ENCODE assay signal across 1 cellular context in the genomic region with DNA sequence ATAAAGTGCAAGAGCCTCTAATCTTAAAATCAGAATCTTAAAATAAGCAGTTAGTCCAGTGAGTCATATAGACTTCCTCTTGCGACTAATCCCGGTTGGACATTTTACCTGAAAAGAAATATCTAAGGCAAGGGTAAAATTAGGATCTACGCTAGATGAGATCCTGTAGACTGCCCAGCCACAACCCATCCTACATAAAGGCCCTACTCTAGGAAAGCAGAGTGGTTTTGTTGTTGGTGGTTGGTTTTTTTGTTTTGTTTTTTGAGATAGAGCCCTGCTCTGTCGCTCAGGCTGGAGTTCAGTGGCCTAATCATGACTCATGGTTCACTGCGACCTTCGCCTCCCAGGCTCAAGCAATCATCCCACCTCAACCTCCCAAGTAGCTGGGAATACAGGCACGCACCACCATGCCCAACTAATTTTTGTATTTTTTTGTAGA.
A peak's percentile ranks its signal among the peaks of the same experiment; 100 is the strongest.
TF ChIP-seq lines count a peak whose summit lies in the region.

No MANE protein-coding gene starts in this region.

TF ChIP-seq in HEK293, 187 proteins besides CTCF, POLR2A, EP300 and RAD21:
- TF ChIP-seq ZBTB11 (tag by site-specific recombination; conservative IDR thresholded peaks at IDR 0.05; ENCODE audit: low read depth) (no peak), SETDB1 (IDR thresholded peaks at IDR 0.05; ENCODE audit: insufficient read length, low read length) (peak; percentile 27), ZXDB (tag by site-specific recombination; IDR thresholded peaks at IDR 0.05) (no peak), GLIS2 (tag by site-specific recombination; IDR thresholded peaks at IDR 0.05) (0 out of 2 replicates have a peak, but pooled peaks have one; percentile 19), TSHZ1 (tag by site-specific recombination; IDR thresholded peaks at IDR 0.05; ENCODE audit: borderline replicate concordance) (no peak)
